1 cellular context compared by ENCODE assay signal in genomic region chr17:62085511-62086408, GRCh38.
A peak's percentile ranks its signal among the peaks of the same experiment; 100 is the strongest.
TF ChIP-seq lines count a peak whose summit lies in the region.

No MANE protein-coding gene starts in this region.

TF ChIP-seq in HepG2, 621 proteins besides CTCF, POLR2A, EP300 and RAD21 (continued from another document and continues in another):
- TF ChIP-seq PAXIP1 (CRISPR knock-in tag; conservative IDR thresholded peaks at IDR 0.05) (peak; percentile 92), HNF4A (CRISPR knock-in tag; IDR thresholded peaks at IDR 0.05) (peak; percentile 98), ZNF770 (CRISPR knock-in tag; IDR thresholded peaks at IDR 0.05) (no peak), DZIP1 (CRISPR knock-in tag; IDR thresholded peaks at IDR 0.05) (no peak), TGIF2 (CRISPR knock-in tag; IDR thresholded peaks at IDR 0.05) (no peak), HOXA3 (CRISPR knock-in tag; IDR thresholded peaks at IDR 0.05) (peak; percentile 32; the same call in 1 of the 2 replicates), ZNF275 (CRISPR knock-in tag; IDR thresholded peaks at IDR 0.05; ENCODE audit: borderline replicate concordance) (no peak), ZNF549 (CRISPR knock-in tag; IDR thresholded peaks at IDR 0.05) (0 out of 2 replicates have a peak, but pooled peaks have one; percentile 69), ZNF580 (CRISPR knock-in tag; IDR thresholded peaks at IDR 0.05; ENCODE audit: borderline replicate concordance, low read depth) (peak; percentile 33; the same call in 1 of the 2 replicates), HNF1B (CRISPR knock-in tag; IDR thresholded peaks at IDR 0.05) (no peak), ZNF101 (CRISPR knock-in tag; IDR thresholded peaks at IDR 0.05; ENCODE audit: borderline replicate concordance, low read depth) (no peak), ARID3A (IDR thresholded peaks at IDR 0.05; ENCODE audit: low read depth, low read length) (0 out of 2 replicates have a peak, but pooled peaks have one; percentile 8), ATF3 (CRISPR knock-in tag; IDR thresholded peaks at IDR 0.05) (no peak), ZBTB37 (CRISPR knock-in tag; IDR thresholded peaks at IDR 0.05) (no peak), HHEX (CRISPR knock-in tag; IDR thresholded peaks at IDR 0.05) (no peak), ZNF710 (CRISPR knock-in tag; IDR thresholded peaks at IDR 0.05; ENCODE audit: borderline replicate concordance) (peak; percentile 42; the same call in 1 of the 2 replicates), ZNF362 (CRISPR knock-in tag; IDR thresholded peaks at IDR 0.05; ENCODE audit: borderline replicate concordance) (no peak), RFX3 (CRISPR knock-in tag; IDR thresholded peaks at IDR 0.05) (no peak), SOX5 (CRISPR knock-in tag; IDR thresholded peaks at IDR 0.05; ENCODE audit: borderline replicate concordance) (peak; percentile 70; the same call in 1 of the 2 replicates), GLI4 (CRISPR knock-in tag; IDR thresholded peaks at IDR 0.05; ENCODE audit: borderline replicate concordance) (no peak), EHMT2 (IDR thresholded peaks at IDR 0.05; ENCODE audit: borderline replicate concordance, low read depth, low read length) (peak; percentile 87; the same call in 1 of the 2 replicates), AHDC1 (CRISPR knock-in tag; IDR thresholded peaks at IDR 0.05; ENCODE audit: borderline replicate concordance) (peak; percentile 69; the same call in 1 of the 2 replicates), TRIM24 (CRISPR knock-in tag; IDR thresholded peaks at IDR 0.05) (no peak), SP5 (CRISPR knock-in tag; IDR thresholded peaks at IDR 0.05; ENCODE audit: borderline replicate concordance, low read depth) (no peak), SALL2 (CRISPR knock-in tag; IDR thresholded peaks at IDR 0.05) (no peak), THAP11 (CRISPR knock-in tag; IDR thresholded peaks at IDR 0.05) (0 out of 2 replicates have a peak, but pooled peaks have one; percentile 31)
